Comparison of ENCODE assay signal across 8 cellular contexts in the genomic region with DNA sequence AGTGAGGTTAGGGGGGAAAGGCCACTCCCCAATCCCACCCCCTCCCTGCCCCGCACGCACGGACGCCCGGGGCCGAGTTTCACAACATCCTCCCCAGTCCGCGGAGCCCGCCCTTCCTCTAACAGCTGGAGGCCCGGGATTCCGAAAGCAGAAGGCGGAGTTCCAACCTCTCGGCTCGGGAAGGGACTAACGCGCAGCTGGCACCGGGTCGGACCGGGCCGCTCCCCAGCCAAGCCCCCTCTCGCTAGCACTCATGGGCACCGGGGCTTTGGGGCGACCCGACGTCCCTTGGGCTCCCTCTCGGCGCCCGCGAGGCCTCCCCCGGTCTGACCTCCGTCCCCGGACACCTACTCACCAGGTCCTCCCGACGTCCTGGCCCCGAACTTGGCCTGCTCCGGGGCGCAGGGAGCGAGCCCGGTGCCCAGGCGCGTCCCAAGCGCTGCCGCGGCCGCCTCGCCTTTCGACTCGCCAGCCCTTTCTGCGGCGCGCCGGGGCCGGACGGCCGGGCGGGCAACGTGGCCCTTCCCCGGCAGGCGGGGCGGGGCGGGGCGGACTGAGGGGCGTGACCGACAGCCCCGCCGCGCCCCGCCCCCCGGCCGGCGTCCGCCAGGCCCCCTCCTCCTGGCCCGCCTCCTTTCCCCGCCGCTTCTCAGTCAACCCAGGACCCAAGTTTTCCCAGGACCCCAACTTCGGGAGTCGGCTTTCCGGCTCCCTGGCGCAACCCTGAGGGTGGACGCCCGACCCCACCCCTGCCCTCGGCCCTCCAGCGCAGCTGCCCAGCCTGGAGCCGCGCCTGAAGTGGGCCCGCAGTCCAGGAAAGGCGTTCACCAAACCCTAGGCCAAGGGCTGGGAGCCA. TPM values are rescaled to one million over a fixed set of nuclear protein-coding genes. Genes with fewer than 3 reads are reported as not detected.
DNase-seq lines count a peak whose midpoint lies in the region; ATAC-seq and TF ChIP-seq lines count a peak whose summit lies in the region.

Gene MGAT1, minus strand, starts transcription at position 482 of the 856 bp plus-strand sequence. CDS start 9,835 bp downstream, outside the sequence.

- H4K20me1 ChIP-seq in DND-41 (ENCODE audit: insufficient read depth, low read length) (peaks cover 49% of the 10 kb centered on the region), KMS-11 (ENCODE audit: insufficient read depth) (no peaks in the 10 kb centered on the region)

- H3K9ac ChIP-seq in DND-41 (ENCODE audit: low read depth, low read length) (peak within 1 kb of the TSS; percentile 95), KMS-11 (peak within 1 kb of the TSS; percentile 65; the same call in 1 of the 2 replicates)

- H3K27me3 ChIP-seq in DND-41 (ENCODE audit: insufficient read depth, low read length, poor library complexity) (no peaks in the 10 kb centered on the region), KMS-11 (ENCODE audit: insufficient read depth, low read depth) (no peaks in the 10 kb centered on the region), right cardiac atrium (ENCODE audit: control insufficient read depth, insufficient read depth) (no peaks in the 10 kb centered on the region), aorta (ENCODE audit: control insufficient read depth in 1 of 2, insufficient read depth in 2 of 2, low read length in 1 of 2) (no peaks in the 10 kb centered on the region)

- under 1% methylated on average over 87 of the region's 87 CpGs for WGBS in right cardiac atrium
- 0 to 1% methylated on average over 67 to 87 of the region's 87 CpGs for WGBS in aorta, 2 donors

- no peak for TF ChIP-seq CTCF in DND-41 (IDR thresholded peaks at IDR 0.05; ENCODE audit: borderline replicate concordance, extremely low read depth, low read length, poor library complexity, severe bottlenecking)
- no peak for TF ChIP-seq CTCF in KMS-11 (conservative IDR thresholded peaks at IDR 0.05; ENCODE audit: low read depth, low read length)

- peak within 1 kb of the TSS; percentile 97 for H3K27ac Mint-ChIP-seq in T-helper 17 cell

- peak within 1 kb of the TSS; percentile 87 for H3K4me3 Mint-ChIP-seq in T-helper 17 cell

- H3K9me3 ChIP-seq in DND-41 (ENCODE audit: insufficient read depth, low read length, severe bottlenecking): no peaks in the 10 kb centered on the region
- no peaks in the 10 kb centered on the region for H3K9me3 ChIP-seq in T-helper 17 cell (ENCODE audit: control insufficient read depth, low read length, poor library complexity, severe bottlenecking)
- H3K9me3 ChIP-seq in right cardiac atrium (ENCODE audit: control insufficient read depth, low read length): no peaks in the 10 kb centered on the region
- no peaks in the 10 kb centered on the region for H3K9me3 ChIP-seq in aorta (ENCODE audit: control insufficient read depth, low read length)

- H2AFZ ChIP-seq in DND-41 (ENCODE audit: low read depth, low read length) (peak within 1 kb of the TSS; percentile 76), KMS-11 (ENCODE audit: low read depth) (peak within 1 kb of the TSS; percentile 44; the same call in 1 of the 2 replicates)

- H3K4me2 ChIP-seq in DND-41 (ENCODE audit: insufficient read depth, low read length): peak within 1 kb of the TSS; percentile 96
- peak within 1 kb of the TSS; percentile 73 for H3K4me2 ChIP-seq in KMS-11

- DNase-seq in DND-41: peak; percentile 79
- DNase-seq in T-helper 17 cell: peak; percentile 63 to 87 (median 69)
- DNase-seq in anterior cingulate cortex (lab: John Stamatoyannopoulos, UW): peak in 42 of 58 donors; percentile 19 to 77 (median 54)
- DNase-seq in right cardiac atrium: peak; percentile 92 to 96 (median 96)
- no peak for DNase-seq in renal cortical epithelial cell (ENCODE audit: low read depth)
- peak; percentile 95 to 96 for DNase-seq in aorta

- H3K4me3 ChIP-seq in DND-41 (ENCODE audit: low read depth in 1 of 2, low read length in 2 of 2) (peak within 1 kb of the TSS; percentile 57 to 79), KMS-11 (IDR thresholded peaks at IDR 0.05; ENCODE audit: insufficient read depth, low read depth, low read length) (no peak within 1 kb of the TSS), right cardiac atrium (ENCODE audit: low read length) (peak within 1 kb of the TSS; percentile 72), aorta (ENCODE audit: low read length in 2 of 2) (peak within 1 kb of the TSS; percentile 82 to 95)

- intact Hi-C loops in right cardiac atrium (cut with DNase I) (loop anchor here in 2 of 4 donors (10.0 kb wide), 2 partner anchors 52 to 62 kb away; partner anchors contain the start of gene ZFP62 (in 1 of the 2)), aorta (cut with DNase I) (loop anchor here in 1 of 2 donors (5.0 to 10.0 kb wide), 2 partner anchors 60 to 442 kb away; partner anchors contain the start of genes RACK1 and ZFP62)

- peaks cover 74% of the 10 kb centered on the region for H3K4me1 Mint-ChIP-seq in T-helper 17 cell

- no peaks in the 10 kb centered on the region for H3K27me3 Mint-ChIP-seq in T-helper 17 cell

- H3K79me2 ChIP-seq in DND-41 (ENCODE audit: insufficient read depth, low read length) (peaks cover 90% of the 10 kb centered on the region), KMS-11 (ENCODE audit: insufficient read depth, low read depth) (peaks cover 45% of the 10 kb centered on the region)

- peaks cover 87% of the 10 kb centered on the region for H3K4me1 ChIP-seq in DND-41 (ENCODE audit: insufficient read depth, low read length)
- H3K4me1 ChIP-seq in KMS-11 (ENCODE audit: low read depth, poor library complexity, severe bottlenecking): peaks cover 45% of the 10 kb centered on the region
- H3K4me1 ChIP-seq in right cardiac atrium (ENCODE audit: control insufficient read depth, insufficient read depth, low read length): peaks cover 42% of the 10 kb centered on the region
- peaks cover 2 to 7% of the 10 kb centered on the region in 2 donors for H3K4me1 ChIP-seq in aorta (ENCODE audit: control insufficient read depth in 1 of 2, insufficient read depth in 2 of 2, low read length in 2 of 2)

- peak within 1 kb of the TSS; percentile 100 for H3K27ac ChIP-seq in DND-41 (ENCODE audit: low read length)
- H3K27ac ChIP-seq in KMS-11: peak within 1 kb of the TSS; percentile 79
- peak within 1 kb of the TSS; percentile 98 for H3K27ac ChIP-seq in right cardiac atrium (ENCODE audit: low read length)
- H3K27ac ChIP-seq in aorta (ENCODE audit: low read depth in 1 of 2, low read length in 2 of 2): peak within 1 kb of the TSS; percentile 92 to 95

- peaks cover 48% of the 10 kb centered on the region for H3K36me3 ChIP-seq in DND-41 (ENCODE audit: insufficient read depth, low read length)
- no peaks in the 10 kb centered on the region for H3K36me3 ChIP-seq in KMS-11 (ENCODE audit: insufficient read depth)
- no peaks in the 10 kb centered on the region for H3K36me3 ChIP-seq in aorta (ENCODE audit: control insufficient read depth in 1 of 2, insufficient read depth in 2 of 2, low read length in 1 of 2)

- ATAC-seq in DND-41 (ENCODE audit: insufficient read depth, low read depth) (peak; percentile 59), GM21619 (IDR thresholded peaks at IDR 0.05; ENCODE audit: unreplicated experiment) (peak; percentile 31), T-helper 17 cell (peak; percentile 65), right cardiac atrium (peak; percentile 89 to 92), aorta (ENCODE audit: low FRiP score) (peak; percentile 92)

- H3K36me3 Mint-ChIP-seq in T-helper 17 cell (ENCODE audit: low read depth): peaks cover 4% of the 10 kb centered on the region

RNA-seq across cellular contexts. Expression of gene MGAT1, which starts in this region (rescaled TPM):
- total RNA-seq in T-helper 17 cell: 10 to 100 TPM; 77.1 to 80.8 TPM
- 100 to 1,000 TPM in 1 of 4 donors, 10 to 100 TPM in 3; 74.3 to 119 (median 82.7) TPM for total RNA-seq in right cardiac atrium
- polyA plus RNA-seq in right cardiac atrium: 87.6 TPM
- total RNA-seq in renal cortical epithelial cell: 44.1 and 58.4 TPM in 2 replicates
- 100 to 1,000 TPM; 143 to 180 TPM for total RNA-seq in aorta
- 10 to 100 TPM; 60.5 to 79.5 TPM for polyA plus RNA-seq in aorta

Comparison
In these comparisons a context has a peak if more than half of its experiments do, and no peak if none do; other contexts are left out.
1. ATAC-seq: peak in every context shown above with its lines; median percentile 92 in aorta; 90 in right cardiac atrium; 65 in T-helper 17 cell; 59 in DND-41; 31 in GM21619.